ENCODE assay signal across 11 cellular contexts in genomic region chr13:49082653-49083536, GRCh38.
A peak's percentile ranks its signal among the peaks of the same experiment; 100 is the strongest.
DNase-seq lines count a peak whose midpoint lies in the region; ATAC-seq and TF ChIP-seq lines count a peak whose summit lies in the region.
"Had no signal": no experiment of that assay in that cellular context is flagged by ENCODE, and none has a peak within 500 bp of the region (broad histone marks: within the 10 kb centered on the region; RNA-seq: fewer than 3 reads in every experiment).

No MANE protein-coding gene starts in this region.

- peak; percentile 75 for ATAC-seq in GM19372 (IDR thresholded peaks at IDR 0.05; ENCODE audit: low read depth, unreplicated experiment)
- ATAC-seq in HG03103 (IDR thresholded peaks at IDR 0.05; ENCODE audit: low read depth, unreplicated experiment): peak; percentile 79
- no peak for ATAC-seq in activated CD4-positive, alpha-beta T cell treated with anti-CD3 and anti-CD28 coated beads for 36 hours
- ATAC-seq in left lung: no peak

- H3K36me3 ChIP-seq in left lung: no peaks in the 10 kb centered on the region
- H3K36me3 ChIP-seq: ascending aorta had no signal

- no peak overlapping the region for H3K4me3 Mint-ChIP-seq in activated CD4-positive, alpha-beta T cell treated with anti-CD3 and anti-CD28 coated beads for 36 hours

- CTCF ChIA-PET in AG04450 (lab: Charles Lee): interaction anchor here (0.6 kb wide), 1 partner anchor 14 kb away, joined by 3 read pairs; no protein-coding TSS in a partner anchor
- CTCF ChIA-PET in activated CD4-positive, alpha-beta T cell treated with anti-CD3 and anti-CD28 coated beads for 36 hours (lab: Charles Lee): interaction anchor here (0.6 kb wide), 1 partner anchor 346 kb away, joined by 3 read pairs; no protein-coding TSS in a partner anchor

- no peak overlapping the region for H3K4me3 ChIP-seq in AG04450 (ENCODE audit: low read depth, low read length)
- no peak overlapping the region for H3K4me3 ChIP-seq in cardiac fibroblast (replicated peaks in 1 of 2; ENCODE audit: low read depth in 2 of 2, low read length in 2 of 2)
- H3K4me3 ChIP-seq in left lung: no peak overlapping the region
- H3K4me3 ChIP-seq: ascending aorta had no signal

- no peaks in the 10 kb centered on the region for H3K9me3 ChIP-seq in AG04450 (ENCODE audit: control insufficient read depth, insufficient read depth, low read length)
- no peaks in the 10 kb centered on the region for H3K9me3 ChIP-seq in left lung
- H3K9me3 ChIP-seq: ascending aorta had no signal

- peaks cover 30% of the 10 kb centered on the region for H3K36me3 Mint-ChIP-seq in activated CD4-positive, alpha-beta T cell treated with anti-CD3 and anti-CD28 coated beads for 36 hours (ENCODE audit: low read depth)

- DNase-seq in AG04450 (ENCODE audit: low read depth, low spot score) (peak; percentile 84), cardiac fibroblast (ENCODE audit: low read depth in 2 of 2) (peak; percentile 66 to 92), SK-N-DZ (ENCODE audit: low spot score) (no peak), left lung (no peak), SIG-M5 (lab: John Stamatoyannopoulos, UW) (no peak)
- no peak for DNase-seq in activated CD4-positive, alpha-beta T cell treated with anti-CD3 and anti-CD28 coated beads for 36 hours
- DNase-seq: AML-193, NCI-H2029 had no signal

- intact Hi-C loops in activated CD4-positive, alpha-beta T cell treated with anti-CD3 and anti-CD28 coated beads for 36 hours (cut with DNase I, micrococcal nuclease): no loop called here
- intact Hi-C loops in left lung (cut with DNase I): no loop called here

- H3K27ac ChIP-seq in AG04450 (ENCODE audit: low read depth, low read length): peak overlapping the region; percentile 71
- no peak overlapping the region for H3K27ac ChIP-seq in left lung
- H3K27ac ChIP-seq: ascending aorta had no signal

- no peaks in the 10 kb centered on the region for H3K27me3 ChIP-seq in AG04450 (ENCODE audit: control insufficient read depth, insufficient read depth, low read length)
- no peaks in the 10 kb centered on the region for H3K27me3 ChIP-seq in left lung
- H3K27me3 ChIP-seq: ascending aorta had no signal

- no peaks in the 10 kb centered on the region for H3K27me3 Mint-ChIP-seq in activated CD4-positive, alpha-beta T cell treated with anti-CD3 and anti-CD28 coated beads for 36 hours

- no peak overlapping the region for H3K27ac Mint-ChIP-seq in activated CD4-positive, alpha-beta T cell treated with anti-CD3 and anti-CD28 coated beads for 36 hours

- H3K4me1 Mint-ChIP-seq in activated CD4-positive, alpha-beta T cell treated with anti-CD3 and anti-CD28 coated beads for 36 hours: peaks cover 15% of the 10 kb centered on the region

- H3K4me1 ChIP-seq in left lung: peaks cover 0 to 14% of the 10 kb centered on the region in 2 donors

- H3K9me3 Mint-ChIP-seq in activated CD4-positive, alpha-beta T cell treated with anti-CD3 and anti-CD28 coated beads for 36 hours (ENCODE audit: low read depth): no peaks in the 10 kb centered on the region

- TF ChIP-seq CTCF in AG04450 (IDR thresholded peaks at IDR 0.05; ENCODE audit: low read depth, low read length): no peak
- no peak for TF ChIP-seq CTCF in cardiac fibroblast (IDR thresholded peaks at IDR 0.05; ENCODE audit: low read depth, low read length)
- no peak for TF ChIP-seq CTCF in left lung (IDR thresholded peaks at IDR 0.05)

- POLR2A ChIA-PET in AG04450 (lab: Yijun Ruan, JAX): interaction anchor here (0.6 kb wide), 1 partner anchor 18 kb away, joined by 5 read pairs; no protein-coding TSS in a partner anchor
- POLR2A ChIA-PET in activated CD4-positive, alpha-beta T cell treated with anti-CD3 and anti-CD28 coated beads for 36 hours (lab: Charles Lee): no interaction called here

Comparison
In these comparisons a context has a peak if more than half of its experiments do, and no peak if none do; other contexts are left out.
1. DNase-seq: peak in AG04450 (single experiment) and cardiac fibroblast (2 of 2); none in SK-N-DZ (single experiment), activated CD4-positive, alpha-beta T cell treated with anti-CD3 and anti-CD28 coated beads for 36 hours (single experiment), left lung (0 of 2) and SIG-M5 (single experiment).
2. ATAC-seq: peak in GM19372 (single experiment) and HG03103 (single experiment); none in activated CD4-positive, alpha-beta T cell treated with anti-CD3 and anti-CD28 coated beads for 36 hours (single experiment) and left lung (single experiment).